35 cellular contexts compared by ENCODE assay signal in the genomic region with DNA sequence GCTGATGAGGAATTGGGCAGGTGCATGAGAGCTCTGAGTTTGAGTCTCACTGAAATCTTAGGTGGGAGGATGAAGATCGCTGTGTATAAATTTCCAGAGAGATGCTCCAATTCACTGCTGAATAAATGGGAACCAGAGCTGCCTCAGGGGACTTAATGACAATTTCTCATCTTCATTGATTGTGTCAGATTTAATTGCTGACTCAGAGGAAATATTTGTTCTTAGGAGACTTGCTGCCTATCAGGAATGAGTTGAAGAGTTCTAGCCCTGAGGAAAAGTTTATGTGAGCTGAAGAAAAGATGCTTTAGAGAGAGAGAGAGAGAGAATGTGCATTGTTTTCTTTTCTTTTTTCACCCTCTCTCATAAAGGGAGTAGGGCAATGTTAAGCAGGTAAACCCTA.
"Had no signal": no experiment of that assay in that cellular context is flagged by ENCODE, and none has a peak within 500 bp of the region (broad histone marks: within the 10 kb centered on the region; RNA-seq: fewer than 3 reads in every experiment).

No MANE protein-coding gene starts in this region.

- H3K27me3 Mint-ChIP-seq: activated B cell treated with CpG ODN at 0.5 μM for 24 hours; activated CD4-positive, alpha-beta memory T cell treated with anti-CD3 and anti-CD28 coated beads for 36 hours; activated CD4-positive, alpha-beta T cell treated with anti-CD3 and anti-CD28 coated beads, Interleukin-2, amount 10 ng/mL, durations not matched to agents 24 days and 14 days; activated CD8-positive, alpha-beta T cell treated with anti-CD3 and anti-CD28 coated beads for 36 hours; activated naive CD8-positive, alpha-beta T cell treated with anti-CD3 and anti-CD28 coated beads for 36 hours; activated T-helper 17 cell treated with anti-CD3 and anti-CD28 coated beads, Interleukin-2, amount 50 U/mL, for 72 hours had no signal

- H3K36me3 ChIP-seq: adrenal gland, brain microvascular endothelial cell, breast epithelium had no signal

- H3K4me1 ChIP-seq: adrenal gland, body of pancreas, breast epithelium had no signal

- H3K4me3 Mint-ChIP-seq: activated B cell treated with CpG ODN at 0.5 μM for 24 hours; activated CD4-positive, alpha-beta memory T cell treated with anti-CD3 and anti-CD28 coated beads for 36 hours; activated CD4-positive, alpha-beta T cell treated with anti-CD3 and anti-CD28 coated beads, Interleukin-2, amount 10 ng/mL, durations not matched to agents 24 days and 14 days; activated CD8-positive, alpha-beta T cell treated with anti-CD3 and anti-CD28 coated beads for 36 hours; activated naive CD4-positive, alpha-beta T cell treated with anti-CD3 and anti-CD28 coated beads for 36 hours; activated naive CD8-positive, alpha-beta T cell treated with anti-CD3 and anti-CD28 coated beads for 36 hours; activated T-cell treated with anti-CD3 and anti-CD28 coated beads, Interleukin-2, amount 50 U/mL, for 4 hours; activated T-cell treated with anti-CD3 and anti-CD28 coated beads, Interleukin-2, amount 50 U/mL, for 72 hours; activated T-helper 1 cell treated with anti-CD3 and anti-CD28 coated beads, Interleukin-12 subunit alpha, Interleukin-12 subunit beta, Interleukin-2, Interleukin-4 antibody, amounts not matched to agents 30 ng/mL and 10 ng/mL and 1 ng/mL, durations not matched to agents 14 hours and 24 hours and 36 hours; activated T-helper 17 cell treated with anti-CD3 and anti-CD28 coated beads, Interleukin-2, amount 50 U/mL, for 72 hours; T-helper 1 cell treated with Interleukin-12 subunit alpha and Interleukin-12 subunit beta and Interleukin-4 antibody, amounts not matched to agents 30 μg/mL and 1 μg/mL, for 36 hours; T-helper 2 cell treated with Interferon-gamma antibody and Interleukin-4, amounts not matched to agents 5 μg/mL and 100 μg/mL, for 36 hours had no signal

- DNase-seq: activated B cell treated with CpG ODN at 0.5 μM for 24 hours; activated CD4-positive, alpha-beta memory T cell treated with anti-CD3 and anti-CD28 coated beads for 36 hours; activated CD4-positive, alpha-beta T cell treated with anti-CD3 and anti-CD28 coated beads for 4 hours; activated CD4-positive, alpha-beta T cell treated with anti-CD3 and anti-CD28 coated beads, Interleukin-2, amount 10 ng/mL, durations not matched to agents 24 days and 14 days; activated CD4-positive, alpha-beta T cell treated with anti-CD3 and anti-CD28 coated beads, Interleukin-2, amount 50 U/mL, for 1 hour; activated CD4-positive, alpha-beta T cell treated with anti-CD3 and anti-CD28 coated beads, Interleukin-2, amount 50 U/mL, for 4 hours; activated CD4-positive, CD25-positive, alpha-beta regulatory T cell treated with anti-CD3 and anti-CD28 coated beads, Interleukin-2, amount 50 U/mL, for 72 hours; activated CD8-positive, alpha-beta memory T cell treated with anti-CD3 and anti-CD28 coated beads, Interleukin-2, amount 50 U/mL, for 4 hours; activated CD8-positive, alpha-beta T cell treated with anti-CD3 and anti-CD28 coated beads for 36 hours; activated effector memory CD4-positive, alpha-beta T cell treated with anti-CD3 and anti-CD28 coated beads, Interleukin-2, amount 50 U/mL, for 16 hours; activated gamma-delta T cell treated with Interleukin-2 at 50 U/mL for 16 hours; activated naive CD4-positive, alpha-beta T cell; activated naive CD4-positive, alpha-beta T cell treated with anti-CD3 and anti-CD28 coated beads for 36 hours; activated naive CD4-positive, alpha-beta T cell treated with anti-CD3 and anti-CD28 coated beads, Interleukin-2, amount 50 U/mL, for 16 hours; activated naive CD8-positive, alpha-beta T cell treated with anti-CD3 and anti-CD28 coated beads for 36 hours; activated T-cell treated with anti-CD3 and anti-CD28 coated beads for 4 hours; activated T-cell treated with anti-CD3 and anti-CD28 coated beads, Interleukin-2, amount 50 U/mL, for 1 hour; activated T-cell treated with anti-CD3 and anti-CD28 coated beads, Interleukin-2, amount 50 U/mL, for 4 hours; activated T-cell treated with anti-CD3 and anti-CD28 coated beads, Interleukin-2, amount 50 U/mL, for 72 hours; adrenal gland; amniotic stem cell; body of pancreas; brain microvascular endothelial cell; central memory CD4-positive, alpha-beta T cell; T-helper 2 cell; T-helper 9 cell had no signal

- H3K36me3 Mint-ChIP-seq: activated CD4-positive, alpha-beta memory T cell treated with anti-CD3 and anti-CD28 coated beads for 36 hours; activated naive CD8-positive, alpha-beta T cell treated with anti-CD3 and anti-CD28 coated beads for 36 hours had no signal

- H3K9me3 ChIP-seq: adrenal gland, body of pancreas had no signal

- H3K4me1 Mint-ChIP-seq: activated B cell treated with CpG ODN at 0.5 μM for 24 hours; activated CD4-positive, alpha-beta T cell treated with anti-CD3 and anti-CD28 coated beads, Interleukin-2, amount 10 ng/mL, durations not matched to agents 24 days and 14 days; activated naive CD8-positive, alpha-beta T cell treated with anti-CD3 and anti-CD28 coated beads for 36 hours; activated T-helper 17 cell treated with anti-CD3 and anti-CD28 coated beads, Interleukin-2, amount 50 U/mL, for 72 hours had no signal

- H3K27me3 ChIP-seq: adrenal gland, body of pancreas, brain microvascular endothelial cell, breast epithelium had no signal

- H3K27ac ChIP-seq: adrenal gland, body of pancreas, brain microvascular endothelial cell, breast epithelium, VCaP had no signal

- ATAC-seq: activated CD8-positive, alpha-beta T cell treated with anti-CD3 and anti-CD28 coated beads for 36 hours; activated naive CD4-positive, alpha-beta T cell treated with anti-CD3 and anti-CD28 coated beads, Interleukin-2, amount 50 U/mL, for 72 hours; activated T-cell treated with anti-CD3 and anti-CD28 coated beads, Interleukin-2, amount 50 U/mL, for 4 hours; activated T-cell treated with anti-CD3 and anti-CD28 coated beads, Interleukin-2, amount 50 U/mL, for 72 hours; activated T-helper 17 cell treated with anti-CD3 and anti-CD28 coated beads, Interleukin-2, amount 50 U/mL, for 72 hours; body of pancreas had no signal

- FAIRE-seq: astrocyte, TTC549 had no signal

- H3K4me3 ChIP-seq: adrenal gland, body of pancreas, breast epithelium had no signal

- H3K27ac Mint-ChIP-seq: activated B cell treated with CpG ODN at 0.5 μM for 24 hours; activated CD4-positive, alpha-beta memory T cell treated with anti-CD3 and anti-CD28 coated beads for 36 hours; activated CD4-positive, alpha-beta T cell treated with anti-CD3 and anti-CD28 coated beads, Interleukin-2, amount 10 ng/mL, durations not matched to agents 24 days and 14 days; activated CD8-positive, alpha-beta T cell treated with anti-CD3 and anti-CD28 coated beads for 36 hours; activated naive CD4-positive, alpha-beta T cell treated with anti-CD3 and anti-CD28 coated beads for 36 hours; activated naive CD4-positive, alpha-beta T cell treated with anti-CD3 and anti-CD28 coated beads, Interleukin-2, amount 50 U/mL, for 72 hours; activated naive CD8-positive, alpha-beta T cell treated with anti-CD3 and anti-CD28 coated beads for 36 hours; activated T-cell treated with anti-CD3 and anti-CD28 coated beads, Interleukin-2, amount 50 U/mL, for 72 hours; activated T-helper 1 cell treated with anti-CD3 and anti-CD28 coated beads, Interleukin-12 subunit alpha, Interleukin-12 subunit beta, Interleukin-2, Interleukin-4 antibody, amounts not matched to agents 30 ng/mL and 10 ng/mL and 1 ng/mL, durations not matched to agents 14 hours and 24 hours and 36 hours; activated T-helper 17 cell treated with anti-CD3 and anti-CD28 coated beads, Interleukin-2, amount 50 U/mL, for 72 hours; T-helper 1 cell treated with Interleukin-12 subunit alpha and Interleukin-12 subunit beta and Interleukin-4 antibody, amounts not matched to agents 30 μg/mL and 1 μg/mL, for 36 hours; T-helper 2 cell treated with Interferon-gamma antibody and Interleukin-4, amounts not matched to agents 5 μg/mL and 100 μg/mL, for 36 hours had no signal
